In the genomic region with DNA sequence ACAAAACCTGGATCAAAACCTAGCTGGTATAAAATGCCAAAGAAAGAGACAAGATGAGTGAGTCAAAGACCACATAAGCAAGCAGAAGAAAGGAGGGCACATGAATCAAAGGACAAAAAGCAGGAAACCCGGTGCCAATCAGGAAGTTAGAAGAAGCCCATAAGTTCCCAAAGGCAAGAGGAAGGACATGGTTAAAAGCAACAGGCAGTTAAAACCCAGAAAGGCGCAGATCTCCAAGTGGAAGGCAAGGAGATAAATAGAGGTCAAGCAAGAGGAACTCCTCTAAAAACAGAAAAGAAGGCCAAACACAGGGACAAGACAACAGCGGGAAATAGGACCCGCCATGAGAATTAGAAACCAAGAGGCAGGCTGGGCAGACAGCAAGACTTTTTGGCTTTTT, we compare ENCODE assay signal across 22 cellular contexts.
"Had no signal": no experiment of that assay in that cellular context is flagged by ENCODE, and none has a peak within 500 bp of the region (broad histone marks: within the 10 kb centered on the region; RNA-seq: fewer than 3 reads in every experiment).

No MANE protein-coding gene starts in this region.

- H3K27ac ChIP-seq: breast epithelium, epithelial cell of prostate, pancreas, upper lobe of right lung had no signal

- H3K27ac Mint-ChIP-seq: activated naive CD4-positive, alpha-beta T cell treated with anti-CD3 and anti-CD28 coated beads for 36 hours; activated naive CD8-positive, alpha-beta T cell treated with anti-CD3 and anti-CD28 coated beads, Interleukin-2, amount 10 ng/mL, durations not matched to agents 7 days and 5 days; activated T-cell treated with anti-CD3 and anti-CD28 coated beads, Interleukin-2, amount 50 U/mL, for 72 hours; endodermal cell; memory B cell; nephron had no signal

- H3K4me3 ChIP-seq: breast epithelium, heart left ventricle, pancreas, upper lobe of right lung had no signal

- H3K36me3 ChIP-seq: breast epithelium, heart left ventricle, pancreas, upper lobe of right lung had no signal

- H3K27me3 Mint-ChIP-seq: central memory CD8-positive, alpha-beta T cell; memory B cell had no signal

- H3K9me3 ChIP-seq: breast epithelium, pancreas, upper lobe of right lung had no signal

- H3K4me1 Mint-ChIP-seq: endodermal cell had no signal

- H3K4me3 Mint-ChIP-seq: activated naive CD4-positive, alpha-beta T cell treated with anti-CD3 and anti-CD28 coated beads for 36 hours; activated naive CD8-positive, alpha-beta T cell treated with anti-CD3 and anti-CD28 coated beads, Interleukin-2, amount 10 ng/mL, durations not matched to agents 7 days and 5 days; activated T-cell treated with anti-CD3 and anti-CD28 coated beads, Interleukin-2, amount 50 U/mL, for 72 hours; central memory CD8-positive, alpha-beta T cell; endodermal cell; memory B cell had no signal

- H3K9me3 Mint-ChIP-seq: activated naive CD4-positive, alpha-beta T cell treated with anti-CD3 and anti-CD28 coated beads for 36 hours; activated T-cell treated with anti-CD3 and anti-CD28 coated beads, Interleukin-2, amount 50 U/mL, for 72 hours; central memory CD8-positive, alpha-beta T cell; endodermal cell; memory B cell; nephron had no signal

- DNase-seq: activated CD4-positive, alpha-beta T cell treated with anti-CD3 and anti-CD28 coated beads for 4 hours; activated CD4-positive, alpha-beta T cell treated with anti-CD3 and anti-CD28 coated beads, Interleukin-2, amount 50 U/mL, for 48 hours; activated CD4-positive, CD25-positive, alpha-beta regulatory T cell; activated effector memory CD4-positive, alpha-beta T cell treated with Interleukin-2 at 50 U/mL for 16 hours; activated naive CD4-positive, alpha-beta T cell treated with anti-CD3 and anti-CD28 coated beads for 36 hours; activated naive CD8-positive, alpha-beta T cell treated with anti-CD3 and anti-CD28 coated beads, Interleukin-2, amount 10 ng/mL, durations not matched to agents 7 days and 5 days; activated T-cell treated with anti-CD3 and anti-CD28 coated beads, Interleukin-2, amount 50 U/mL, for 72 hours; amniotic stem cell; endodermal cell; heart left ventricle; islet precursor cell; left cardiac atrium; pancreas; right cardiac atrium; stimulated activated CD4-positive, alpha-beta T cell treated with anti-CD3 and anti-CD28 coated beads, Interleukin-4, amount 100 ng/mL, for 24 hours; stimulated activated naive CD4-positive, alpha-beta T cell treated with Interleukin-2 at 50 U/mL for 16 hours; upper lobe of right lung had no signal

- H3K27me3 ChIP-seq: breast epithelium, heart left ventricle, pancreas, upper lobe of right lung had no signal
